In genomic region chr10:125457406-125457805, GRCh38 we compare ENCODE assay signal across 20 cellular contexts.
DNase-seq lines count a peak whose midpoint lies in the region; TF ChIP-seq lines count a peak whose summit lies in the region.
"Had no signal": no experiment of that assay in that cellular context is flagged by ENCODE, and none has a peak within 500 bp of the region (broad histone marks: within the 10 kb centered on the region; RNA-seq: fewer than 3 reads in every experiment).

No MANE protein-coding gene starts in this region.

- WGBS in esophagus muscularis mucosa: 63% methylated on average over 5 of the region's 5 CpGs

- no peak for TF ChIP-seq EP300 in esophagus muscularis mucosa (IDR thresholded peaks at IDR 0.05)

- no peaks in the 10 kb centered on the region for H3K4me1 ChIP-seq in esophagus muscularis mucosa
- H3K4me1 ChIP-seq in Peyer's patch: no peaks in the 10 kb centered on the region
- H3K4me1 ChIP-seq: A549, BE2C had no signal

- no peaks in the 10 kb centered on the region for H3K36me3 Mint-ChIP-seq in mesothelial cell of epicardium
- H3K36me3 Mint-ChIP-seq: CD4-positive, alpha-beta memory T cell had no signal

- DNase-seq in NCI-H187 treated with DMSO at 0.1 percent for 48 hours (lab: John Stamatoyannopoulos, UW): peak; percentile 23
- DNase-seq in NCI-H187 (lab: John Stamatoyannopoulos, UW): no peak
- DNase-seq in DMS79 (lab: John Stamatoyannopoulos, UW): peak; percentile 21
- peak; percentile 42 for DNase-seq in esophagus muscularis mucosa (ENCODE audit: extremely low spot score)
- no peak for DNase-seq in mesothelial cell of epicardium (ENCODE audit: low spot score in 2 of 2, unreplicated experiment in 2 of 2)
- DNase-seq in Peyer's patch: no peak
- no peak for DNase-seq in GM03348 (ENCODE audit: low spot score)
- DNase-seq: 8988T; ACHN; AML-193; BE2C; C1 segment of cervical spinal cord; Calu3; CD4-positive, alpha-beta memory T cell; COR-L47; DND-41; H9 had no signal

- H3K9me3 ChIP-seq in esophagus muscularis mucosa (no peaks in the 10 kb centered on the region), Peyer's patch (no peaks in the 10 kb centered on the region)
- H3K9me3 ChIP-seq: A549, BE2C had no signal

- TF ChIP-seq POLR2A in esophagus muscularis mucosa (IDR thresholded peaks at IDR 0.05; ENCODE audit: low read depth) (no peak), Peyer's patch (IDR thresholded peaks at IDR 0.05) (no peak)

- H3K9me3 Mint-ChIP-seq in mesothelial cell of epicardium: no peaks in the 10 kb centered on the region
- H3K9me3 Mint-ChIP-seq: GM23338, H9 had no signal

- TF ChIP-seq CTCF in esophagus muscularis mucosa (IDR thresholded peaks at IDR 0.05) (no peak), mesothelial cell of epicardium (IDR thresholded peaks at IDR 0.05; ENCODE audit: unreplicated experiment) (no peak), Peyer's patch (IDR thresholded peaks at IDR 0.05) (no peak)

- H3K27ac ChIP-seq in esophagus muscularis mucosa (replicated peaks in 1 of 4) (no peak overlapping the region), Peyer's patch (no peak overlapping the region)
- H3K27ac ChIP-seq: A549 had no signal

- H3K4me3 ChIP-seq in esophagus muscularis mucosa (no peak overlapping the region), Peyer's patch (no peak overlapping the region)
- H3K4me3 ChIP-seq: A549, GM12878, GM23338 had no signal

- H3K27me3 ChIP-seq in esophagus muscularis mucosa (no peaks in the 10 kb centered on the region), Peyer's patch (no peaks in the 10 kb centered on the region)
- H3K27me3 ChIP-seq: BE2C had no signal

- H3K27ac Mint-ChIP-seq in mesothelial cell of epicardium: peak overlapping the region; percentile 66
- H3K27ac Mint-ChIP-seq: CD4-positive, alpha-beta memory T cell; GM23338 had no signal

- intact Hi-C loops in esophagus muscularis mucosa (cut with DNase I): no loop called here

- peaks cover 45% of the 10 kb centered on the region for H3K4me1 Mint-ChIP-seq in mesothelial cell of epicardium
- H3K4me1 Mint-ChIP-seq: CD4-positive, alpha-beta memory T cell had no signal

- H3K4me3 Mint-ChIP-seq in mesothelial cell of epicardium: no peak overlapping the region
- H3K4me3 Mint-ChIP-seq: CD4-positive, alpha-beta memory T cell; GM23338; H9 had no signal

- H3K36me3 ChIP-seq in esophagus muscularis mucosa (no peaks in the 10 kb centered on the region), Peyer's patch (no peaks in the 10 kb centered on the region)
- H3K36me3 ChIP-seq: BE2C had no signal

- no peaks in the 10 kb centered on the region for H3K27me3 Mint-ChIP-seq in mesothelial cell of epicardium (ENCODE audit: low read depth)

Comparison
In these comparisons a context has a peak if more than half of its experiments do, and no peak if none do; other contexts are left out.
1. DNase-seq: peak in NCI-H187 treated with DMSO at 0.1 percent for 48 hours (single experiment), DMS79 (single experiment) and esophagus muscularis mucosa (single experiment); none in NCI-H187 (0 of 2), mesothelial cell of epicardium (0 of 2), Peyer's patch (0 of 3) and GM03348 (single experiment).